Comparison of ENCODE assay signal across 24 cellular contexts in genomic region chr10:52621635-52622079, GRCh38.
A peak's percentile ranks its signal among the peaks of the same experiment; 100 is the strongest.
DNase-seq lines count a peak whose midpoint lies in the region; ATAC-seq, FAIRE-seq and TF ChIP-seq lines count a peak whose summit lies in the region.
"Had no signal": no experiment of that assay in that cellular context is flagged by ENCODE, and none has a peak within 500 bp of the region (broad histone marks: within the 10 kb centered on the region; RNA-seq: fewer than 3 reads in every experiment).

No MANE protein-coding gene starts in this region.

- H3K27me3 ChIP-seq in A673 (replicated peaks; ENCODE audit: insufficient read depth, low read depth, low read length, poor library complexity) (no peaks in the 10 kb centered on the region), upper lobe of right lung (no peaks in the 10 kb centered on the region)
- H3K27me3 ChIP-seq: breast epithelium, esophagus muscularis mucosa, MG63, neural progenitor cell had no signal

- FAIRE-seq in RCC 7860 (lab: Jason Lieb, UNC): no peak
- FAIRE-seq: kidney had no signal

- no peak overlapping the region for H3K4me3 ChIP-seq in A673 (ENCODE audit: low read depth, low read length, poor library complexity, severe bottlenecking)
- H3K4me3 ChIP-seq in fibroblast of the aortic adventitia (ENCODE audit: low read depth, low read length): no peak overlapping the region
- H3K4me3 ChIP-seq in upper lobe of right lung: no peak overlapping the region
- H3K4me3 ChIP-seq: breast epithelium, esophagus muscularis mucosa, MG63, neural progenitor cell had no signal

- DNase-seq in A673 (ENCODE audit: low spot score) (peak; percentile 65), GM04504 (ENCODE audit: low read depth) (peak; percentile 80), SK-N-DZ (ENCODE audit: low spot score) (peak; percentile 97), fibroblast of the aortic adventitia (ENCODE audit: low read depth) (peak; percentile 45), upper lobe of right lung (no peak), RCC 7860 (ENCODE audit: low spot score) (no peak)
- no peak for DNase-seq in activated naive CD4-positive, alpha-beta T cell treated with anti-CD3 and anti-CD28 coated beads, Interleukin-2, amount 50 U/mL, for 16 hours
- DNase-seq: activated CD4-positive, alpha-beta memory T cell treated with anti-CD3 and anti-CD28 coated beads for 36 hours; activated naive CD8-positive, alpha-beta T cell treated with anti-CD3 and anti-CD28 coated beads, Interleukin-2, amount 10 ng/mL, durations not matched to agents 7 days and 5 days; activated T-cell treated with anti-CD3 and anti-CD28 coated beads, Interleukin-2, amount 50 U/mL, for 4 hours; Calu3; GDM1; hippocampal formation; kidney; MG63; NCI-H187 treated with DMSO at 0.1 percent for 48 hours; NCI-H510A treated with DMSO at 0.1 percent for 48 hours; stimulated activated naive CD8-positive, alpha-beta T cell treated with anti-CD3 and anti-CD28 coated beads, Interleukin-15, Interleukin-2, amounts not matched to agents 100 U/mL and 50 U/mL, for 24 hours; T-cell; trophoblast cell had no signal

- peaks cover 13% of the 10 kb centered on the region for H3K4me1 ChIP-seq in A673 (ENCODE audit: insufficient read depth, low read length, poor library complexity, severe bottlenecking)
- H3K4me1 ChIP-seq in upper lobe of right lung: no peaks in the 10 kb centered on the region
- H3K4me1 ChIP-seq: breast epithelium, esophagus muscularis mucosa, neural progenitor cell had no signal

- TF ChIP-seq CTCF in A673 (conservative IDR thresholded peaks at IDR 0.05; ENCODE audit: low read depth, low read length): no peak
- TF ChIP-seq CTCF in fibroblast of the aortic adventitia (IDR thresholded peaks at IDR 0.05; ENCODE audit: insufficient read depth, low read length): no peak
- TF ChIP-seq CTCF in upper lobe of right lung (IDR thresholded peaks at IDR 0.05): no peak

- H3K36me3 ChIP-seq in A673 (ENCODE audit: insufficient read depth, low read length, poor library complexity, severe bottlenecking) (no peaks in the 10 kb centered on the region), upper lobe of right lung (no peaks in the 10 kb centered on the region)
- H3K36me3 ChIP-seq: breast epithelium, esophagus muscularis mucosa, MG63, neural progenitor cell had no signal

- CTCF ChIA-PET in A673 (lab: Charles Lee): no interaction called here

- no TSS peak for BruUV-seq in A673 (replicated peaks; lab: Mats Ljungman, UMichigan)

- H3K9me3 ChIP-seq in A673 (ENCODE audit: low read depth, low read length, poor library complexity, severe bottlenecking): no peaks in the 10 kb centered on the region
- no peaks in the 10 kb centered on the region for H3K9me3 ChIP-seq in upper lobe of right lung
- H3K9me3 ChIP-seq: breast epithelium, esophagus muscularis mucosa, MG63 had no signal

- H3K27ac ChIP-seq in A673 (ENCODE audit: low read depth, low read length, poor library complexity, severe bottlenecking): peak overlapping the region; percentile 26
- no peak overlapping the region for H3K27ac ChIP-seq in upper lobe of right lung
- H3K27ac ChIP-seq: breast epithelium, esophagus muscularis mucosa, neural progenitor cell had no signal

- POLR2A ChIA-PET in A673 (lab: Charles Lee; ENCODE audit: low non-redundant PET): no interaction called here

- intact Hi-C loops in A673 (cut with micrococcal nuclease; ENCODE audit: unreplicated experiment): no loop called here
- intact Hi-C loops in upper lobe of right lung (cut with DNase I): no loop called here

- ATAC-seq in GM19463 (IDR thresholded peaks at IDR 0.05; ENCODE audit: unreplicated experiment): no peak
- ATAC-seq in upper lobe of right lung: no peak
- ATAC-seq: activated T-cell treated with anti-CD3 and anti-CD28 coated beads, Interleukin-2, amount 50 U/mL, for 4 hours; stimulated activated naive CD8-positive, alpha-beta T cell treated with anti-CD3 and anti-CD28 coated beads, Interleukin-15, Interleukin-2, amounts not matched to agents 100 U/mL and 50 U/mL, for 24 hours; T-cell had no signal

Comparison
In these comparisons a context has a peak if more than half of its experiments do, and no peak if none do; other contexts are left out.
1. DNase-seq: peak in A673 (single experiment), GM04504 (single experiment), SK-N-DZ (single experiment) and fibroblast of the aortic adventitia (single experiment); none in upper lobe of right lung (single experiment), activated naive CD4-positive, alpha-beta T cell treated with anti-CD3 and anti-CD28 coated beads, Interleukin-2, amount 50 U/mL, for 16 hours (single experiment) and RCC 7860 (single experiment).